1 cellular context compared by ENCODE assay signal in genomic region chr11:2938644-2939418, GRCh38.
TF ChIP-seq lines count a peak whose summit lies in the region.

No MANE protein-coding gene starts in this region.

TF ChIP-seq in HEK293, 187 proteins besides CTCF, POLR2A, EP300 and RAD21:
- peak; percentile 69 for TF ChIP-seq SETDB1 (IDR thresholded peaks at IDR 0.05; ENCODE audit: insufficient read length, low read length)
- TF ChIP-seq ZNF18 (tag by site-specific recombination; IDR thresholded peaks at IDR 0.05): peak; percentile 99
